Comparison of ENCODE assay signal across 9 cellular contexts in the genomic region with DNA sequence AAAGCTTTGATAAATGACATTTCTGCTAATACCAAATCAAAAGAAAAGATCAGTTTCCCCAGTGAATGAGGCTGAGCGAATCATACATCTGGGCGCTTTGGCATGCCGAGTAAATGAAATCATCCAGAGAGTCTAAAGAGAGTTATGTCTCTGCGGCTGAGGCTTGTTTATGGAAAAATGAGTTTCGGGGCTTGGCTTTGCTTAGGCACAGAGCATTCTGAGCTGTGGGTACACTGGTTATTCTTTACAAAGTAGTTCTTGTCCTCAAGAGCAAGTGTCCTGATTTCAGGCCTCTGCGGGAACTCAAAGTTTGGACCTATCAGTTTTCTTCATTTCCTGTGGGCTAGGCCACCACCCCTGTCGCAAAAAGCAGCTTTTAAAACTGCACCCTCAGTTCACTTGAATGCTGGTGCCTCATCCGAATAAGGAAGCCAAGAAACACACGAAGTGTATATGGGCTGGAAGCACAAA.
DNase-seq lines count a peak whose midpoint lies in the region; ATAC-seq lines count a peak whose summit lies in the region.
"Had no signal": no experiment of that assay in that cellular context is flagged by ENCODE, and none has a peak within 500 bp of the region (broad histone marks: within the 10 kb centered on the region; RNA-seq: fewer than 3 reads in every experiment).

No MANE protein-coding gene starts in this region.

- DNase-seq in activated naive CD8-positive, alpha-beta T cell treated with anti-CD3 and anti-CD28 coated beads, Interleukin-2, amount 50 U/mL, for 24 hours = no peak
- DNase-seq in naive B cell (no peak), aorta (peak in 1 of 2 donors; percentile 61), HuH-7 (ENCODE audit: low spot score) (no peak)
- DNase-seq: NCI-H526 treated with DMSO at 0.1 percent for 48 hours had no signal

- no peaks in the 10 kb centered on the region for H3K27me3 Mint-ChIP-seq in activated naive CD8-positive, alpha-beta T cell
- no peaks in the 10 kb centered on the region for H3K27me3 Mint-ChIP-seq in activated naive CD8-positive, alpha-beta T cell treated with anti-CD3 and anti-CD28 coated beads, Interleukin-2, amount 50 U/mL, for 24 hours
- H3K27me3 Mint-ChIP-seq in naive B cell = no peaks in the 10 kb centered on the region

- no peaks in the 10 kb centered on the region for H3K9me3 ChIP-seq in esophagus (ENCODE audit: control insufficient read depth in 2 of 2, insufficient read depth in 1 of 2, low read depth in 1 of 2, low read length in 1 of 2)
- H3K9me3 ChIP-seq in aorta (ENCODE audit: control insufficient read depth, low read length) = no peaks in the 10 kb centered on the region

- H3K27ac ChIP-seq in esophagus (ENCODE audit: low read depth in 2 of 2, low read length in 1 of 2) = peak overlapping the region; percentile 25 to 46
- peak overlapping the region; percentile 90 to 91 for H3K27ac ChIP-seq in aorta (ENCODE audit: low read depth in 1 of 2, low read length in 2 of 2)

- H3K4me1 Mint-ChIP-seq in activated naive CD8-positive, alpha-beta T cell (ENCODE audit: low read depth) = peaks cover 32% of the 10 kb centered on the region
- peaks cover 43% of the 10 kb centered on the region for H3K4me1 Mint-ChIP-seq in activated naive CD8-positive, alpha-beta T cell treated with anti-CD3 and anti-CD28 coated beads, Interleukin-2, amount 50 U/mL, for 24 hours
- H3K4me1 Mint-ChIP-seq in naive B cell = peaks cover 24 to 43% (median 38%) of the 10 kb centered on the region in 3 donors

- H3K9me3 Mint-ChIP-seq in activated naive CD8-positive, alpha-beta T cell (ENCODE audit: low read depth) = peaks cover 3% of the 10 kb centered on the region
- no peaks in the 10 kb centered on the region for H3K9me3 Mint-ChIP-seq in activated naive CD8-positive, alpha-beta T cell treated with anti-CD3 and anti-CD28 coated beads, Interleukin-2, amount 50 U/mL, for 24 hours
- peaks cover 0 to 5% (median 0%) of the 10 kb centered on the region in 7 donors for H3K9me3 Mint-ChIP-seq in naive B cell

- H3K4me3 Mint-ChIP-seq in activated naive CD8-positive, alpha-beta T cell = peak overlapping the region; percentile 44
- H3K4me3 Mint-ChIP-seq in activated naive CD8-positive, alpha-beta T cell treated with anti-CD3 and anti-CD28 coated beads, Interleukin-2, amount 50 U/mL, for 24 hours = no peak overlapping the region
- H3K4me3 Mint-ChIP-seq in naive B cell = peak overlapping the region in 1 of 8 donors; percentile 21

- H3K36me3 Mint-ChIP-seq in activated naive CD8-positive, alpha-beta T cell = peaks cover 7% of the 10 kb centered on the region
- H3K36me3 Mint-ChIP-seq in activated naive CD8-positive, alpha-beta T cell treated with anti-CD3 and anti-CD28 coated beads, Interleukin-2, amount 50 U/mL, for 24 hours (ENCODE audit: low read depth) = no peaks in the 10 kb centered on the region
- no peaks in the 10 kb centered on the region for H3K36me3 Mint-ChIP-seq in naive B cell

- intact Hi-C loops in aorta (cut with DNase I) = loop anchor here (2.0 to 10.0 kb wide), 4 partner anchors 52 to 152 kb away; a partner anchor contains a TSS

- H3K27ac Mint-ChIP-seq in activated naive CD8-positive, alpha-beta T cell = peak overlapping the region; percentile 34
- H3K27ac Mint-ChIP-seq in activated naive CD8-positive, alpha-beta T cell treated with anti-CD3 and anti-CD28 coated beads, Interleukin-2, amount 50 U/mL, for 24 hours = no peak overlapping the region
- peak overlapping the region in 4 of 6 donors; percentile 80 to 99 (median 96) for H3K27ac Mint-ChIP-seq in naive B cell

- H3K4me1 ChIP-seq in esophagus (ENCODE audit: control insufficient read depth in 2 of 2, insufficient read depth in 2 of 2, low read length in 1 of 2) (no peaks in the 10 kb centered on the region), aorta (ENCODE audit: control insufficient read depth in 1 of 2, insufficient read depth in 2 of 2, low read length in 2 of 2) (peaks cover 3 to 14% of the 10 kb centered on the region in 2 donors)

- H3K4me3 ChIP-seq in esophagus (ENCODE audit: low read depth in 1 of 2, low read length in 2 of 2) (no peak overlapping the region), aorta (ENCODE audit: low read length in 2 of 2) (no peak overlapping the region)

- 62 to 69% methylated on average over 9 of the region's 9 CpGs for WGBS in esophagus, 2 donors
- 4% methylated on average over 9 of the region's 9 CpGs for WGBS in aorta, 2 donors

- H3K36me3 ChIP-seq in esophagus (ENCODE audit: control insufficient read depth in 2 of 2, insufficient read depth in 2 of 2, low read length in 1 of 2) (no peaks in the 10 kb centered on the region), aorta (ENCODE audit: control insufficient read depth in 1 of 2, insufficient read depth in 2 of 2, low read length in 1 of 2) (no peaks in the 10 kb centered on the region)

- no peak for ATAC-seq in activated naive CD8-positive, alpha-beta T cell treated with anti-CD3 and anti-CD28 coated beads, Interleukin-2, amount 50 U/mL, for 24 hours
- ATAC-seq in naive B cell (ENCODE audit: low read depth in 2 of 2) (no peak), aorta (ENCODE audit: low FRiP score) (peak; percentile 83), GM19463 (IDR thresholded peaks at IDR 0.05; ENCODE audit: unreplicated experiment) (no peak), GM21423 (IDR thresholded peaks at IDR 0.05; ENCODE audit: unreplicated experiment) (no peak)

- H3K27me3 ChIP-seq in esophagus (ENCODE audit: control insufficient read depth in 1 of 2, insufficient read depth in 2 of 2, low read length in 2 of 2) (no peaks in the 10 kb centered on the region), aorta (ENCODE audit: control insufficient read depth in 1 of 2, insufficient read depth in 2 of 2, low read length in 1 of 2) (no peaks in the 10 kb centered on the region)
